Comparison of ENCODE assay signal across 17 cellular contexts in the genomic region with DNA sequence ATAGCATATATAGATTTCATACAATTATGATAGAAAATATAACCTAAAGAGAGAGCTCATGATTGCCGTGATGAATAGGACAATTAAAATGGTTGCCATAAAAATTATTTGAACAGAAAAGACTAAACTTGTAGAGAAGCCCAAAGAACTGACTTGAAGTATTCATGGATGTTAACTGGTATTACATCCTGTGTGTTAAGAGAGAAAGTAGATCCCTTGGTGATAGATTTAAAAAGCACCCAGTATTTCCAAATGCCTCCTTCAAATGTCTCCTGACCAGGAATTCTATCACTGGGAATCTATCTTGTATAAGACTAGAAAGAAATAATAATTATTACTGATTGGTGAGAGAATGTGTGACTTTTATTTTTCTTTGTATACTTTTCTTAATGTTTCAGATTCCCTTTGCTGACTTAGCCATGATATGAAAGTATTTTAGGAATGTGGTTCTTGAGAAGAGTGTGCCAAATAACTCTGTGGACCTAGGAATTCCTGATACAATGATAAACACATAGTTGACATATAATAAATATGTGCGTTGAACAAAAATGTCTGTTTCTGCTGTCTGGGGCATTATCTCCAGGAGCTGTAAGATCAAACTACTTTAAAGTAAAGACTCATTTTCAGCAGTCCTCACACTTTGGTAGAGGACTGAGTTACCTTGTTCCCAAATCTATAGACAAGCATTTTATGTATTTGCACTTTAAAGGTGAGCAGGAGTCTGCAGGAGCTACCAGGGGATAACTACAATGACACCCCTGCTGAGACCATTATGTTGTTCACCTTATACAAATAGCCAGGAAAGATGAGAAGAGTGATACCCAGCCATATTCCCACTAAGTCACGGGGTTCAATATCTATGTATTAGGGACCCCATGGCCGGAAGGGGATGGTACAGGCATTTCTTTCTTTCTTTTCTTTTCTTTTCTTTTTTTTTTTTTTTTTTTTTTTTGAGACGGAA.
DNase-seq lines count a peak whose midpoint lies in the region; ATAC-seq and TF ChIP-seq lines count a peak whose summit lies in the region.
"Had no signal": no experiment of that assay in that cellular context is flagged by ENCODE, and none has a peak within 500 bp of the region (broad histone marks: within the 10 kb centered on the region; RNA-seq: fewer than 3 reads in every experiment).

No MANE protein-coding gene starts in this region.

- peak; percentile 59 for DNase-seq in ELR (ENCODE audit: low read depth)
- DNase-seq in NCI-H146 treated with DMSO at 0.1 percent for 48 hours (lab: John Stamatoyannopoulos, UW; ENCODE audit: unreplicated experiment) = peak; percentile 87
- DNase-seq in choroid plexus epithelial cell (ENCODE audit: low read depth) = peak; percentile 69
- DNase-seq in myocyte (ENCODE audit: low read depth) = peak; percentile 20
- no peak for DNase-seq in ecto neural progenitor cell (ENCODE audit: low spot score)
- no peak for DNase-seq in NCI-H1105 (lab: John Stamatoyannopoulos, UW)
- no peak for DNase-seq in DMS153 (lab: John Stamatoyannopoulos, UW)
- DNase-seq: activated CD8-positive, alpha-beta T cell treated with anti-CD3 and anti-CD28 coated beads, Interleukin-2, amount 10 ng/mL, durations not matched to agents 7 days and 5 days; CD4-positive, CD25-positive, alpha-beta regulatory T cell; glutamatergic neuron; left ventricle myocardium inferior; NCI-H1694; right cardiac atrium; stimulated activated CD4-positive, alpha-beta T cell treated with anti-CD3 and anti-CD28 coated beads, Interleukin-2, amount 100 ng/mL, for 48 hours; upper lobe of right lung had no signal

- H3K4me3 ChIP-seq in choroid plexus epithelial cell (ENCODE audit: low read depth, low read length) = no peak overlapping the region
- H3K4me3 ChIP-seq: cardiac muscle cell, left ventricle myocardium inferior, upper lobe of right lung had no signal

- TF ChIP-seq CTCF in choroid plexus epithelial cell (conservative IDR thresholded peaks at IDR 0.05; ENCODE audit: low read depth, low read length) = no peak

- no peak for ATAC-seq in HG03280 (IDR thresholded peaks at IDR 0.05; ENCODE audit: unreplicated experiment)
- ATAC-seq: activated CD8-positive, alpha-beta T cell treated with anti-CD3 and anti-CD28 coated beads, Interleukin-2, amount 10 ng/mL, durations not matched to agents 7 days and 5 days; right cardiac atrium; upper lobe of right lung had no signal

Comparison
In these comparisons a context has a peak if more than half of its experiments do, and no peak if none do; other contexts are left out.
1. DNase-seq: peak in ELR (single experiment), NCI-H146 treated with DMSO at 0.1 percent for 48 hours (single experiment), choroid plexus epithelial cell (single experiment) and myocyte (single experiment); none in ecto neural progenitor cell (single experiment), NCI-H1105 (single experiment) and DMS153 (single experiment).